In genomic region chr2:20611077-20611843, GRCh38 we compare ENCODE assay signal across 11 cellular contexts. TPM values are rescaled to one million over a fixed set of nuclear protein-coding genes. Genes with fewer than 3 reads are reported as not detected.
DNase-seq lines count a peak whose midpoint lies in the region; ATAC-seq and TF ChIP-seq lines count a peak whose summit lies in the region.
"Had no signal": no experiment of that assay in that cellular context is flagged by ENCODE, and none has a peak within 500 bp of the region (broad histone marks: within the 10 kb centered on the region; RNA-seq: fewer than 3 reads in every experiment).

No MANE protein-coding gene starts in this region.

- no peaks in the 10 kb centered on the region for H3K79me2 ChIP-seq in parathyroid adenoma

- H3K27ac ChIP-seq in parathyroid adenoma: peak overlapping the region; percentile 48

- TF ChIP-seq CTCF in BE2C (IDR thresholded peaks at IDR 0.05; ENCODE audit: low read depth, low read length) (no peak), WTC11 (IDR thresholded peaks at IDR 0.05) (no peak), parathyroid adenoma (IDR thresholded peaks at IDR 0.05) (no peak)

- no peak overlapping the region for H3K9ac ChIP-seq in parathyroid adenoma

- no peaks in the 10 kb centered on the region for H3K9me3 ChIP-seq in BE2C
- no peaks in the 10 kb centered on the region for H3K9me3 ChIP-seq in parathyroid adenoma (ENCODE audit: control insufficient read depth, low read length)

- peaks cover 36% of the 10 kb centered on the region for H3K4me1 ChIP-seq in BE2C
- no peaks in the 10 kb centered on the region for H3K4me1 ChIP-seq in parathyroid adenoma

- POLR2A ChIA-PET in WTC11 (lab: Charles Lee): interaction anchor here (1.1 kb wide), 1 partner anchor 165 kb away, joined by 4 read pairs; the partner anchor contains the start of gene RHOB

- H3K27ac Mint-ChIP-seq in WTC11: no peak overlapping the region
- H3K27ac Mint-ChIP-seq: activated naive CD4-positive, alpha-beta T cell treated with anti-CD3 and anti-CD28 coated beads, Interleukin-2, amount 50 U/mL, for 24 hours; stimulated activated naive CD8-positive, alpha-beta T cell treated with anti-CD3 and anti-CD28 coated beads, Interleukin-15, Interleukin-2, amounts not matched to agents 100 ng/mL and 50 ng/mL, for 24 hours had no signal

- no peak overlapping the region for H3K4me2 ChIP-seq in parathyroid adenoma (ENCODE audit: low read length)

- intact Hi-C loops in Right ventricle myocardium superior (cut with DNase I): no loop called here

- peaks cover 21% of the 10 kb centered on the region for H3K4me1 Mint-ChIP-seq in WTC11
- H3K4me1 Mint-ChIP-seq: activated naive CD4-positive, alpha-beta T cell treated with anti-CD3 and anti-CD28 coated beads, Interleukin-2, amount 50 U/mL, for 24 hours had no signal

- no peak overlapping the region for H3K4me3 Mint-ChIP-seq in WTC11
- H3K4me3 Mint-ChIP-seq: activated naive CD4-positive, alpha-beta T cell treated with anti-CD3 and anti-CD28 coated beads, Interleukin-2, amount 50 U/mL, for 24 hours; stimulated activated naive CD8-positive, alpha-beta T cell treated with anti-CD3 and anti-CD28 coated beads, Interleukin-15, Interleukin-2, amounts not matched to agents 100 ng/mL and 50 ng/mL, for 24 hours had no signal

- H3K4me3 ChIP-seq in BE2C (ENCODE audit: low read depth, low read length) (no peak overlapping the region), parathyroid adenoma (ENCODE audit: low read depth, low read length) (no peak overlapping the region)

- no peaks in the 10 kb centered on the region for H3K27me3 ChIP-seq in BE2C
- no peaks in the 10 kb centered on the region for H3K27me3 ChIP-seq in parathyroid adenoma (ENCODE audit: control insufficient read depth, insufficient read depth, low read length)

- ATAC-seq in WTC11 (peak; percentile 53), Right ventricle myocardium superior (ENCODE audit: poor library complexity) (peak; percentile 87)
- ATAC-seq: PC-3 had no signal

- no peaks in the 10 kb centered on the region for H3K27me3 Mint-ChIP-seq in WTC11 (ENCODE audit: low read depth)
- H3K27me3 Mint-ChIP-seq: activated naive CD4-positive, alpha-beta T cell treated with anti-CD3 and anti-CD28 coated beads, Interleukin-2, amount 50 U/mL, for 24 hours; stimulated activated naive CD8-positive, alpha-beta T cell treated with anti-CD3 and anti-CD28 coated beads, Interleukin-15, Interleukin-2, amounts not matched to agents 100 ng/mL and 50 ng/mL, for 24 hours had no signal

- H3K36me3 Mint-ChIP-seq in WTC11: no peaks in the 10 kb centered on the region; the same call in 1 of the 2 replicates

- CTCF ChIA-PET in WTC11 (lab: Charles Lee): interaction anchor here (1.0 kb wide), 1 partner anchor 233 kb away, joined by 3 read pairs; no protein-coding TSS in a partner anchor

- no peak overlapping the region for H2AFZ ChIP-seq in parathyroid adenoma

- H3K36me3 ChIP-seq in BE2C (no peaks in the 10 kb centered on the region), parathyroid adenoma (ENCODE audit: control insufficient read depth, insufficient read depth, low read length) (no peaks in the 10 kb centered on the region)

- peaks cover 8% of the 10 kb centered on the region for H3K9me3 Mint-ChIP-seq in WTC11
- H3K9me3 Mint-ChIP-seq: activated naive CD4-positive, alpha-beta T cell treated with anti-CD3 and anti-CD28 coated beads, Interleukin-2, amount 50 U/mL, for 24 hours had no signal

- DNase-seq in BE2C (peak; percentile 7), WTC11 (ENCODE audit: low spot score) (no peak), Right ventricle myocardium superior (peak; percentile 86), DMS 273 treated with DMSO at 0.1 percent for 48 hours (lab: John Stamatoyannopoulos, UW) (no peak), SKM-1 (lab: John Stamatoyannopoulos, UW; ENCODE audit: unreplicated experiment) (no peak)
- DNase-seq in stimulated activated CD4-positive, alpha-beta T cell treated with anti-CD3 and anti-CD28 coated beads, Interleukin-4, amount 100 ng/mL, for 1 hour: no peak
- DNase-seq in activated CD4-positive, alpha-beta T cell treated with anti-CD3 and anti-CD28 coated beads for 4 hours: no peak
- DNase-seq: PC-3 had no signal

TF ChIP-seq in WTC11, 78 proteins besides CTCF, POLR2A, EP300 and RAD21:
- TF ChIP-seq STAT6 (CRISPR knock-in tag; conservative IDR thresholded peaks at IDR 0.05; ENCODE audit: low read depth) (no peak), GABPB1 (CRISPR knock-in tag; IDR thresholded peaks at IDR 0.05) (peak; percentile 15; the same call in 1 of the 2 replicates), SOX15 (CRISPR knock-in tag; IDR thresholded peaks at IDR 0.05) (no peak)
TF ChIP-seq in WTC11: peak in this region for 1.

RNA-seq across cellular contexts. Expression of gene HS1BP3, which starts 39.6 kb away (rescaled TPM):
- polyA plus RNA-seq in BE2C (2012; ENCODE audit: insufficient read depth, insufficient read length, low read depth): 28.3 TPM
- total RNA-seq in WTC11 (2021) (17.9 to 20.1 TPM (median 19.8 TPM) in 3 replicates), Right ventricle myocardium superior (19.7 TPM)

RNA-seq across cellular contexts. Expression of gene GDF7, which starts 55.7 kb away (rescaled TPM):
- 0.14 TPM for polyA plus RNA-seq in BE2C (2012; ENCODE audit: insufficient read depth, insufficient read length, low read depth)
- 0.18 to 0.55 TPM (median 0.23 TPM) in 3 replicates for total RNA-seq in WTC11 (2021)
- total RNA-seq in Right ventricle myocardium superior: 0.38 TPM

Comparison
In these comparisons a context has a peak if more than half of its experiments do, and no peak if none do; other contexts are left out.
1. DNase-seq: peak in BE2C (single experiment) and Right ventricle myocardium superior (single experiment); none in WTC11 (single experiment), stimulated activated CD4-positive, alpha-beta T cell treated with anti-CD3 and anti-CD28 coated beads, Interleukin-4, amount 100 ng/mL, for 1 hour (single experiment), DMS 273 treated with DMSO at 0.1 percent for 48 hours (single experiment), activated CD4-positive, alpha-beta T cell treated with anti-CD3 and anti-CD28 coated beads for 4 hours (0 of 2) and SKM-1 (single experiment).